Comparison of ENCODE assay signal across 30 cellular contexts in genomic region chr20:44848254-44849015, GRCh38. TPM values are rescaled to one million over a fixed set of nuclear protein-coding genes. Genes with fewer than 3 reads are reported as not detected.
"Had no signal": no experiment of that assay in that cellular context is flagged by ENCODE, and none has a peak within 500 bp of the region (broad histone marks: within the 10 kb centered on the region; RNA-seq: fewer than 3 reads in every experiment).

No MANE protein-coding gene starts in this region.

- H3K9me3 ChIP-seq: esophagus squamous epithelium, gastrocnemius medialis, mucosa of descending colon, sigmoid colon, thoracic aorta, uterus had no signal

- H3K27ac Mint-ChIP-seq: activated CD4-positive, alpha-beta memory T cell treated with anti-CD3 and anti-CD28 coated beads for 36 hours; activated CD4-positive, alpha-beta T cell treated with anti-CD3 and anti-CD28 coated beads, Interleukin-2, amount 10 ng/mL, durations not matched to agents 24 days and 14 days; activated T-cell treated with anti-CD3 and anti-CD28 coated beads, Interleukin-2, amount 50 U/mL, for 24 hours; natural killer cell treated with Interleukin-12 subunit alpha and Interleukin-12 subunit beta and Interleukin-15 and Interleukin-18, amount 100 ng/mL, for 72 hours; stimulated activated effector memory CD8-positive, alpha-beta T cell treated with anti-CD3 and anti-CD28 coated beads, Interleukin-12 subunit alpha, Interleukin-12 subunit beta, amount 100 ng/mL, for 72 hours; stimulated activated naive CD8-positive, alpha-beta T cell treated with anti-CD3 and anti-CD28 coated beads, Interleukin-15, Interleukin-2, amounts not matched to agents 100 ng/mL and 50 ng/mL, for 24 hours; T-helper 17 cell had no signal

- H3K4me3 Mint-ChIP-seq: activated CD4-positive, alpha-beta memory T cell treated with anti-CD3 and anti-CD28 coated beads for 36 hours; activated CD4-positive, alpha-beta T cell treated with anti-CD3 and anti-CD28 coated beads, Interleukin-2, amount 10 ng/mL, durations not matched to agents 24 days and 14 days; activated T-cell treated with anti-CD3 and anti-CD28 coated beads, Interleukin-2, amount 50 U/mL, for 24 hours; natural killer cell treated with Interleukin-12 subunit alpha and Interleukin-12 subunit beta and Interleukin-15 and Interleukin-18, amount 100 ng/mL, for 72 hours; stimulated activated effector memory CD8-positive, alpha-beta T cell treated with anti-CD3 and anti-CD28 coated beads, Interleukin-12 subunit alpha, Interleukin-12 subunit beta, amount 100 ng/mL, for 72 hours; stimulated activated naive CD8-positive, alpha-beta T cell treated with anti-CD3 and anti-CD28 coated beads, Interleukin-15, Interleukin-2, amounts not matched to agents 100 ng/mL and 50 ng/mL, for 24 hours; T-helper 17 cell had no signal

- ATAC-seq: gastrocnemius medialis; mucosa of descending colon; natural killer cell treated with Interleukin-12 subunit alpha and Interleukin-12 subunit beta and Interleukin-15 and Interleukin-18, amount 100 ng/mL, for 72 hours; stimulated activated effector memory CD8-positive, alpha-beta T cell treated with anti-CD3 and anti-CD28 coated beads, Interleukin-12 subunit alpha, Interleukin-12 subunit beta, amount 100 ng/mL, for 72 hours; T-helper 17 cell had no signal

- H2AFZ ChIP-seq: hepatocyte had no signal

- H3K79me2 ChIP-seq: hepatocyte had no signal

- H3K4me1 ChIP-seq: esophagus squamous epithelium, gastrocnemius medialis, left ventricle myocardium inferior, sigmoid colon, uterus had no signal

- H3K4me2 ChIP-seq: hepatocyte had no signal

- H3K27ac ChIP-seq: brain microvascular endothelial cell, esophagus squamous epithelium, gastrocnemius medialis, hepatocyte, left ventricle myocardium inferior, sigmoid colon, thoracic aorta, uterus had no signal

- DNase-seq: activated CD4-positive, alpha-beta memory T cell treated with anti-CD3 and anti-CD28 coated beads for 36 hours; activated CD4-positive, alpha-beta T cell treated with anti-CD3 and anti-CD28 coated beads, Interleukin-2, amount 10 ng/mL, durations not matched to agents 24 days and 14 days; activated CD4-positive, CD25-positive, alpha-beta regulatory T cell treated with anti-CD3 and anti-CD28 coated beads, Interleukin-2, amount 50 U/mL, for 72 hours; activated CD8-positive, alpha-beta memory T cell treated with anti-CD3 and anti-CD28 coated beads, Interleukin-2, amount 50 U/mL, for 4 hours; activated gamma-delta T cell treated with Interleukin-2 at 50 U/mL for 16 hours; activated naive CD4-positive, alpha-beta T cell treated with anti-CD3 and anti-CD28 coated beads, Interleukin-2, amount 50 U/mL, for 16 hours; activated T-cell treated with anti-CD3 and anti-CD28 coated beads, Interleukin-2, amount 50 U/mL, for 24 hours; amniotic stem cell; brain microvascular endothelial cell; central memory CD4-positive, alpha-beta T cell; esophagus squamous epithelium; gastrocnemius medialis; islet precursor cell; left ventricle myocardium inferior; mucosa of descending colon; sigmoid colon; small intestine; stimulated activated CD4-positive, alpha-beta T cell treated with anti-CD3 and anti-CD28 coated beads, Interleukin-4, amount 100 ng/mL, for 24 hours; T-helper 17 cell; T1000; trophoblast cell; uterus had no signal

- H3K36me3 Mint-ChIP-seq: activated CD4-positive, alpha-beta memory T cell treated with anti-CD3 and anti-CD28 coated beads for 36 hours; natural killer cell treated with Interleukin-12 subunit alpha and Interleukin-12 subunit beta and Interleukin-15 and Interleukin-18, amount 100 ng/mL, for 72 hours; stimulated activated effector memory CD8-positive, alpha-beta T cell treated with anti-CD3 and anti-CD28 coated beads, Interleukin-12 subunit alpha, Interleukin-12 subunit beta, amount 100 ng/mL, for 72 hours had no signal

- H3K4me3 ChIP-seq: esophagus squamous epithelium, gastrocnemius medialis, hepatocyte, left ventricle myocardium inferior, lung, mucosa of descending colon, sigmoid colon, thoracic aorta, uterus had no signal

- H3K4me1 Mint-ChIP-seq: activated CD4-positive, alpha-beta T cell treated with anti-CD3 and anti-CD28 coated beads, Interleukin-2, amount 10 ng/mL, durations not matched to agents 24 days and 14 days; stimulated activated effector memory CD8-positive, alpha-beta T cell treated with anti-CD3 and anti-CD28 coated beads, Interleukin-12 subunit alpha, Interleukin-12 subunit beta, amount 100 ng/mL, for 72 hours had no signal

- FAIRE-seq: astrocyte, small intestine had no signal

- H3K9me3 Mint-ChIP-seq: activated CD4-positive, alpha-beta memory T cell treated with anti-CD3 and anti-CD28 coated beads for 36 hours; activated CD4-positive, alpha-beta T cell treated with anti-CD3 and anti-CD28 coated beads, Interleukin-2, amount 10 ng/mL, durations not matched to agents 24 days and 14 days; activated T-cell treated with anti-CD3 and anti-CD28 coated beads, Interleukin-2, amount 50 U/mL, for 24 hours; natural killer cell treated with Interleukin-12 subunit alpha and Interleukin-12 subunit beta and Interleukin-15 and Interleukin-18, amount 100 ng/mL, for 72 hours; stimulated activated effector memory CD8-positive, alpha-beta T cell treated with anti-CD3 and anti-CD28 coated beads, Interleukin-12 subunit alpha, Interleukin-12 subunit beta, amount 100 ng/mL, for 72 hours; stimulated activated naive CD8-positive, alpha-beta T cell treated with anti-CD3 and anti-CD28 coated beads, Interleukin-15, Interleukin-2, amounts not matched to agents 100 ng/mL and 50 ng/mL, for 24 hours had no signal

- H3K36me3 ChIP-seq: brain microvascular endothelial cell, esophagus squamous epithelium, gastrocnemius medialis, left ventricle myocardium inferior, sigmoid colon, thoracic aorta, uterus had no signal

- H3K27me3 ChIP-seq: brain microvascular endothelial cell, hepatocyte, uterus had no signal

- H3K27me3 Mint-ChIP-seq: activated CD4-positive, alpha-beta memory T cell treated with anti-CD3 and anti-CD28 coated beads for 36 hours; stimulated activated naive CD8-positive, alpha-beta T cell treated with anti-CD3 and anti-CD28 coated beads, Interleukin-15, Interleukin-2, amounts not matched to agents 100 ng/mL and 50 ng/mL, for 24 hours had no signal

RNA-seq across cellular contexts. Expression of gene RIMS4, which starts 38.1 kb away (rescaled TPM):
- total RNA-seq: activated CD4-positive, alpha-beta memory T cell treated with anti-CD3 and anti-CD28 coated beads for 36 hours; activated CD4-positive, alpha-beta T cell treated with anti-CD3 and anti-CD28 coated beads, Interleukin-2, amount 10 ng/mL, durations not matched to agents 24 days and 14 days; myocyte; natural killer cell treated with Interleukin-12 subunit alpha and Interleukin-12 subunit beta and Interleukin-15 and Interleukin-18, amount 100 ng/mL, for 72 hours; T-helper 17 cell had no signal
